31 cellular contexts compared by ENCODE assay signal in the genomic region with DNA sequence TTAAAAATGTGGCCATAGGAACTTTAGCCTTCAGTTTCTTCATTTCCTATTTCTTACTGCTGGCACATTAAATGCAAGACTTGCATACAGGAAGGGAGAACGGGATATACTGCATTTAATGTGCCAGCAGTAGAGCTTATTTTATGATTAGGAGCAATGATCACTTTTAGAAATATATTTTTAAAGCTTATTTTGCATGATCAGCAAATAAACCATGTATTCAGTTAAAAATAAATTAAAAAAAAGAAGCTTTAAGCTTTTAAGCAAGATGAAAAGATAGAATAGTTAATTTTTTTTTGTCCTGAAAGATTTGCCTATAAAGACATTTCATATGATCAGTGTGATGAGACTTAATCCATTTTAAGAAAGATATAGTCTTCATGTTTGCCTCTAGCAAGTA. TPM values are rescaled to one million over a fixed set of nuclear protein-coding genes. Genes with fewer than 3 reads are reported as not detected.
"Had no signal": no experiment of that assay in that cellular context is flagged by ENCODE, and none has a peak within 500 bp of the region (broad histone marks: within the 10 kb centered on the region; RNA-seq: fewer than 3 reads in every experiment).

No MANE protein-coding gene starts in this region.

- DNase-seq: natural killer cell; occipital lobe; ovary; psoas muscle; right cardiac atrium; spleen; stimulated activated CD4-positive, alpha-beta T cell treated with anti-CD3 and anti-CD28 coated beads, Interleukin-12 subunit alpha, Interleukin-12 subunit beta, amount 100 ng/mL, for 4 hours; stimulated activated CD4-positive, alpha-beta T cell treated with anti-CD3 and anti-CD28 coated beads, Interleukin-1b, Interleukin-23, amount 100 ng/mL, for 48 hours; stimulated activated CD4-positive, alpha-beta T cell treated with anti-CD3 and anti-CD28 coated beads, Interleukin-4, amount 100 ng/mL, for 1 hour; stimulated activated CD4-positive, alpha-beta T cell treated with anti-CD3 and anti-CD28 coated beads, Interleukin-4, amount 100 ng/mL, for 4 hours; stimulated activated CD8-positive, alpha-beta memory T cell treated with anti-CD3 and anti-CD28 coated beads, Interleukin-4, amount 100 ng/mL, for 48 hours; stimulated activated naive CD4-positive, alpha-beta T cell; stimulated activated naive CD8-positive, alpha-beta T cell treated with anti-CD3 and anti-CD28 coated beads, Interleukin-15, amount 100 ng/mL, for 72 hours; stimulated activated naive CD8-positive, alpha-beta T cell treated with anti-CD3 and anti-CD28 coated beads, Interleukin-15, Interleukin-2, amounts not matched to agents 100 U/mL and 50 U/mL, for 24 hours; substantia nigra; testis; tibial artery; transverse colon; upper lobe of right lung; uterus had no signal

- H3K27ac ChIP-seq: neural progenitor cell, ovary, parathyroid adenoma, psoas muscle, skin epidermis, spleen, suprapubic skin, testis, tibial artery, transverse colon, upper lobe of right lung, uterus had no signal

- H3K27me3 ChIP-seq: neural progenitor cell, ovary, spleen, suprapubic skin, testis, tibial artery, transverse colon, upper lobe of right lung, uterus had no signal

- H3K9me3 ChIP-seq: ovary, psoas muscle, spleen, suprapubic skin, testis, tibial artery, transverse colon, upper lobe of right lung, uterus had no signal

- H3K36me3 ChIP-seq: neural progenitor cell, ovary, spleen, suprapubic skin, tibial artery, transverse colon, upper lobe of right lung, uterus had no signal

- H3K9ac ChIP-seq: neural progenitor cell, parathyroid adenoma had no signal

- H2AFZ ChIP-seq: neural progenitor cell, parathyroid adenoma had no signal

- H3K4me3 ChIP-seq: neural progenitor cell, ovary, psoas muscle, skin epidermis, smooth muscle cell, spleen, suprapubic skin, testis, tibial artery, transverse colon, upper lobe of right lung, uterus had no signal

- ATAC-seq: natural killer cell; psoas muscle; right cardiac atrium; sciatic nerve; stimulated activated memory B cell treated with anti-CD40 and anti-IgM and Interleukin-4, amounts not matched to agents 10 μg/mL and 1 μg/mL and 100 μg/mL, for 72 hours; stimulated activated naive CD8-positive, alpha-beta T cell treated with anti-CD3 and anti-CD28 coated beads, Interleukin-15, amount 100 ng/mL, for 72 hours; stimulated activated naive CD8-positive, alpha-beta T cell treated with anti-CD3 and anti-CD28 coated beads, Interleukin-15, Interleukin-2, amounts not matched to agents 100 U/mL and 50 U/mL, for 24 hours; upper lobe of right lung had no signal

- H3K4me2 ChIP-seq: neural progenitor cell, smooth muscle cell had no signal

- H3K79me2 ChIP-seq: parathyroid adenoma had no signal

- H3K4me1 ChIP-seq: neural progenitor cell, parathyroid adenoma, psoas muscle, spleen, suprapubic skin, testis, tibial artery, transverse colon, upper lobe of right lung, uterus had no signal

RNA-seq across cellular contexts. Expression of a gene that starts 36.4 kb away (rescaled TPM):
- total RNA-seq: natural killer cell, osteoblast, progenitor cell of endocrine pancreas, psoas muscle, renal cortical epithelial cell, right cardiac atrium, sciatic nerve, spleen, suprapubic skin, transverse colon, upper lobe of right lung had no signal
- polyA plus RNA-seq: spleen, urinary bladder had no signal
